Comparison of ENCODE assay signal across 11 cellular contexts in genomic region chr12:59041241-59042121, GRCh38.
DNase-seq lines count a peak whose midpoint lies in the region; TF ChIP-seq lines count a peak whose summit lies in the region.
"Had no signal": no experiment of that assay in that cellular context is flagged by ENCODE, and none has a peak within 500 bp of the region (broad histone marks: within the 10 kb centered on the region; RNA-seq: fewer than 3 reads in every experiment).

No MANE protein-coding gene starts in this region.

- H3K4me1 ChIP-seq in vagina: peaks cover 26% of the 10 kb centered on the region

- DNase-seq in NCI-H1105 treated with DMSO at 0.1 percent for 48 hours (lab: John Stamatoyannopoulos, UW): peak; percentile 3
- no peak for DNase-seq in NCI-H1105 (lab: John Stamatoyannopoulos, UW)
- peak; percentile 93 for DNase-seq in choroid plexus epithelial cell (ENCODE audit: low read depth)
- DNase-seq in lung microvascular endothelial cell (ENCODE audit: low read depth in 2 of 2): peak; percentile 81 to 89
- no peak for DNase-seq in vagina (ENCODE audit: extremely low spot score in 2 of 2)
- DNase-seq in nucleus accumbens (lab: John Stamatoyannopoulos, UW): no peak
- DNase-seq in cerebellum (ENCODE audit: low spot score): no peak
- no peak for DNase-seq in posterior vena cava (ENCODE audit: low spot score)
- DNase-seq: 8988T, lower lobe of right lung, MM.1S had no signal

- H3K27me3 ChIP-seq in vagina: no peaks in the 10 kb centered on the region

- peak overlapping the region; percentile 54 for H3K27ac ChIP-seq in vagina
- H3K27ac ChIP-seq: lower lobe of right lung had no signal

- H3K9me3 ChIP-seq in vagina: no peaks in the 10 kb centered on the region
- H3K9me3 ChIP-seq: lower lobe of right lung had no signal

- H3K4me3 ChIP-seq in choroid plexus epithelial cell (ENCODE audit: low read depth, low read length) (no peak overlapping the region), vagina (no peak overlapping the region)
- H3K4me3 ChIP-seq: lower lobe of right lung had no signal

- TF ChIP-seq POLR2A in vagina (IDR thresholded peaks at IDR 0.05): no peak

- intact Hi-C loops in vagina (cut with DNase I): no loop called here
- intact Hi-C loops in posterior vena cava (cut with DNase I): no loop called here

- TF ChIP-seq CTCF in choroid plexus epithelial cell (conservative IDR thresholded peaks at IDR 0.05; ENCODE audit: low read depth, low read length) (no peak), vagina (IDR thresholded peaks at IDR 0.05) (no peak)

- no peaks in the 10 kb centered on the region for H3K36me3 ChIP-seq in vagina
- H3K36me3 ChIP-seq: lower lobe of right lung had no signal

Comparison
In these comparisons a context has a peak if more than half of its experiments do, and no peak if none do; other contexts are left out.
1. DNase-seq: peak in NCI-H1105 treated with DMSO at 0.1 percent for 48 hours (single experiment), choroid plexus epithelial cell (single experiment) and lung microvascular endothelial cell (2 of 2); none in NCI-H1105 (single experiment), vagina (0 of 2), nucleus accumbens (0 of 56), cerebellum (single experiment) and posterior vena cava (single experiment).